In genomic region chr5:177310757-177311173, GRCh38 we compare ENCODE assay signal across 8 cellular contexts. TPM values are rescaled to one million over a fixed set of nuclear protein-coding genes. Genes with fewer than 3 reads are reported as not detected.
A peak's percentile ranks its signal among the peaks of the same experiment; 100 is the strongest.
DNase-seq lines count a peak whose midpoint lies in the region; ATAC-seq and TF ChIP-seq lines count a peak whose summit lies in the region.

No MANE protein-coding gene starts in this region.

- DNase-seq in GM10266 (ENCODE audit: extremely low spot score) (peak; percentile 57), MV-4-11 (lab: John Stamatoyannopoulos, UW) (peak; percentile 66), activated B cell treated with CpG ODN at 0.5 μM for 24 hours (no peak), kidney tubule cell (ENCODE audit: low spot score) (peak; percentile 26)
- no peak for DNase-seq in stimulated activated naive CD4-positive, alpha-beta T cell treated with Interleukin-2 at 50 U/mL for 16 hours (lab: John Stamatoyannopoulos, UW)

- H3K4me3 Mint-ChIP-seq in activated B cell treated with CpG ODN at 0.5 μM for 24 hours, result peak overlapping the region; percentile 80

- peaks cover 15% of the 10 kb centered on the region for H3K36me3 Mint-ChIP-seq in activated B cell treated with CpG ODN at 0.5 μM for 24 hours (ENCODE audit: low read depth)

- peaks cover 46% of the 10 kb centered on the region for H3K4me1 Mint-ChIP-seq in activated B cell treated with CpG ODN at 0.5 μM for 24 hours

- peak overlapping the region; percentile 47 for H3K27ac Mint-ChIP-seq in activated B cell treated with CpG ODN at 0.5 μM for 24 hours

- no peaks in the 10 kb centered on the region for H3K9me3 Mint-ChIP-seq in activated B cell treated with CpG ODN at 0.5 μM for 24 hours

- POLR2A ChIA-PET in activated B cell treated with CpG ODN at 0.5 μM for 24 hours (lab: Charles Lee), result interaction anchor here (0.6 to 1.4 kb wide), 2 partner anchors 21 to 41 kb away, joined by 3 to 4 read pairs; partner anchors contain the start of gene LMAN2

- H3K27ac ChIP-seq in 22Rv1, result peak overlapping the region; percentile 92

- CTCF ChIA-PET in activated B cell treated with CpG ODN at 0.5 μM for 24 hours (lab: Charles Lee), result interaction anchor here (1.1 to 1.8 kb wide), 8 partner anchors 10 to 197 kb away, joined by 4 to 10 read pairs (median 6); partner anchors contain the start of gene LMAN2

- no peaks in the 10 kb centered on the region for H3K27me3 Mint-ChIP-seq in activated B cell treated with CpG ODN at 0.5 μM for 24 hours

- ATAC-seq in activated B cell treated with CpG ODN at 0.5 μM for 24 hours (ENCODE audit: low read depth) (peak; percentile 19), GM21825 (IDR thresholded peaks at IDR 0.05; ENCODE audit: unreplicated experiment) (no peak), HG02938 (IDR thresholded peaks at IDR 0.05; ENCODE audit: unreplicated experiment) (no peak)

- intact Hi-C loops in activated B cell treated with CpG ODN at 0.5 μM for 24 hours (cut with micrococcal nuclease), result loop anchor here (1.0 to 5.0 kb wide), 4 partner anchors 92 to 842 kb away; partner anchors contain the start of genes NHP2 and PDLIM7

- TF ChIP-seq CTCF in 22Rv1 (IDR thresholded peaks at IDR 0.05) (no peak), GM10266 (IDR thresholded peaks at IDR 0.05; ENCODE audit: control insufficient read depth, insufficient read depth, low read depth, missing control alignments) (no peak), activated B cell treated with CpG ODN at 0.5 μM for 24 hours (IDR thresholded peaks at IDR 0.05) (no peak)

RNA-seq across cellular contexts. Expression of gene MXD3, which starts 0.9 kb away (rescaled TPM):
- total RNA-seq in activated B cell treated with CpG ODN at 0.5 μM for 24 hours, result 7.6 and 9.1 TPM in 2 replicates

RNA-seq across cellular contexts. Expression of gene PRELID1, which starts 7.2 kb away (rescaled TPM):
- 141 and 160 TPM in 2 replicates for total RNA-seq in activated B cell treated with CpG ODN at 0.5 μM for 24 hours

RNA-seq across cellular contexts. Expression of gene RAB24, which starts 7.2 kb away (rescaled TPM):
- 35.6 and 36.3 TPM in 2 replicates for total RNA-seq in activated B cell treated with CpG ODN at 0.5 μM for 24 hours

RNA-seq across cellular contexts. Expression of gene LMAN2, which starts 40.7 kb away (rescaled TPM):
- total RNA-seq in activated B cell treated with CpG ODN at 0.5 μM for 24 hours, result 88.0 and 89.7 TPM in 2 replicates

RNA-seq across cellular contexts. Expression of gene RGS14, which starts 47.0 kb away (rescaled TPM):
- 50.6 and 58.3 TPM in 2 replicates for total RNA-seq in activated B cell treated with CpG ODN at 0.5 μM for 24 hours

Comparison
In these comparisons a context has a peak if more than half of its experiments do, and no peak if none do; other contexts are left out.
1. DNase-seq: peak in GM10266 (single experiment), MV-4-11 (single experiment) and kidney tubule cell (single experiment); none in activated B cell treated with CpG ODN at 0.5 μM for 24 hours (single experiment) and stimulated activated naive CD4-positive, alpha-beta T cell treated with Interleukin-2 at 50 U/mL for 16 hours (single experiment).